Comparison of ENCODE assay signal across 8 cellular contexts in genomic region chr11:14905104-14906033, GRCh38. TPM values are rescaled to one million over a fixed set of nuclear protein-coding genes. Genes with fewer than 3 reads are reported as not detected.
DNase-seq lines count a peak whose midpoint lies in the region; ATAC-seq and TF ChIP-seq lines count a peak whose summit lies in the region.

No MANE protein-coding gene starts in this region.

- peak; percentile 67 for ATAC-seq in HG02759 (IDR thresholded peaks at IDR 0.05; ENCODE audit: unreplicated experiment)
- peak; percentile 65 to 75 for ATAC-seq in activated naive CD4-positive, alpha-beta T cell treated with anti-CD3 and anti-CD28 coated beads, Interleukin-2, amount 50 U/mL, for 72 hours

- peaks cover 0 to 8% of the 10 kb centered on the region in 2 donors for H3K36me3 Mint-ChIP-seq in activated naive CD4-positive, alpha-beta T cell treated with anti-CD3 and anti-CD28 coated beads, Interleukin-2, amount 50 U/mL, for 72 hours

- H3K79me2 ChIP-seq in OCI-LY7 (ENCODE audit: insufficient read depth, low read depth, low read length) = no peaks in the 10 kb centered on the region

- peak overlapping the region; percentile 90 to 91 for H3K27ac Mint-ChIP-seq in activated naive CD4-positive, alpha-beta T cell treated with anti-CD3 and anti-CD28 coated beads, Interleukin-2, amount 50 U/mL, for 72 hours

- H4K20me1 ChIP-seq in OCI-LY7 (ENCODE audit: insufficient read depth, low read length) = no peaks in the 10 kb centered on the region

- peaks cover 32% of the 10 kb centered on the region for H3K4me1 ChIP-seq in OCI-LY7 (ENCODE audit: insufficient read depth, low read length, poor library complexity, severe bottlenecking)

- peak overlapping the region; percentile 73 for H2AFZ ChIP-seq in OCI-LY7 (ENCODE audit: low read length)

- TF ChIP-seq CTCF in GM12875 (IDR thresholded peaks at IDR 0.05; ENCODE audit: borderline replicate concordance, insufficient read depth, low read depth, low read length) = peak; percentile 73
- TF ChIP-seq CTCF in OCI-LY7 (conservative IDR thresholded peaks at IDR 0.05; ENCODE audit: low read length) = peak; percentile 69

- intact Hi-C loops in OCI-LY7 (cut with micrococcal nuclease; ENCODE audit: unreplicated experiment) = loop anchor here (1.0 to 10.0 kb wide), 5 partner anchors 13 to 1133 kb away; partner anchors contain the start of genes CYP2R1 and PSMA1

- H3K9me3 ChIP-seq in OCI-LY7 (ENCODE audit: low read length) = no peaks in the 10 kb centered on the region

- no TSS peak for BruUV-seq in OCI-LY7 (replicated peaks; lab: Mats Ljungman, UMichigan)

- POLR2A ChIA-PET in OCI-LY7 (lab: Charles Lee) = interaction anchor here (0.6 to 3.5 kb wide), 7 partner anchors 11 to 155 kb away, joined by 3 to 12 read pairs (median 5); partner anchors contain the start of gene CYP2R1

- H3K4me3 ChIP-seq in GM12875 (ENCODE audit: low read depth, low read length) = peak overlapping the region; percentile 47
- H3K4me3 ChIP-seq in OCI-LY7 (ENCODE audit: low read depth, low read length, poor library complexity, severe bottlenecking) = peak overlapping the region; percentile 52

- no peaks in the 10 kb centered on the region for H3K36me3 ChIP-seq in OCI-LY7 (ENCODE audit: insufficient read depth, low read length)

- CTCF ChIA-PET in OCI-LY7 (lab: Charles Lee; ENCODE audit: unreplicated experiment) = interaction anchor here (3.4 kb wide), 1 partner anchor 13 kb away, joined by 29 read pairs; the partner anchor contains the start of gene CYP2R1

- no peaks in the 10 kb centered on the region for H3K9me3 Mint-ChIP-seq in activated naive CD4-positive, alpha-beta T cell treated with anti-CD3 and anti-CD28 coated beads, Interleukin-2, amount 50 U/mL, for 72 hours

- no peaks in the 10 kb centered on the region for H3K9me2 ChIP-seq in OCI-LY7 (ENCODE audit: insufficient read depth, low read length)

- H3K27ac ChIP-seq in OCI-LY7 (ENCODE audit: low read depth, low read length, poor library complexity, severe bottlenecking) = no peak overlapping the region

- H3K4me2 ChIP-seq in OCI-LY7 (ENCODE audit: low read length) = peak overlapping the region; percentile 70

- DNase-seq in OCI-LY7 (ENCODE audit: low spot score) (peak; percentile 79), hepatic stellate cell (ENCODE audit: low spot score) (peak; percentile 26), T1000 (lab: John Stamatoyannopoulos, UW) (no peak), NCI-H2171 (lab: John Stamatoyannopoulos, UW) (no peak)
- DNase-seq in activated naive CD4-positive, alpha-beta T cell treated with anti-CD3 and anti-CD28 coated beads, Interleukin-2, amount 50 U/mL, for 72 hours (ENCODE audit: low spot score in 2 of 2) = peak; percentile 82 to 85
- peak; percentile 37 to 48 for DNase-seq in stimulated activated CD4-positive, alpha-beta T cell treated with anti-CD3 and anti-CD28 coated beads, Interleukin-12 subunit alpha, Interleukin-12 subunit beta, amount 100 ng/mL, for 24 hours (ENCODE audit: low read depth in 2 of 2)

RNA-seq across cellular contexts. Expression of gene CYP2R1, which starts 13.3 kb away (rescaled TPM):
- total RNA-seq in OCI-LY7 (2014; rRNA removed; shearing (Covaris generic)) = 22.5 and 24.8 TPM in 2 replicates
- 38.0 and 38.6 TPM in 2 replicates for total RNA-seq in OCI-LY7 (2022)
- total RNA-seq in activated naive CD4-positive, alpha-beta T cell treated with anti-CD3 and anti-CD28 coated beads, Interleukin-2, amount 50 U/mL, for 72 hours = 10 to 100 TPM in 1 of 2 donors, 1 to 10 TPM in 1; 5.1 to 20.6 TPM

Comparison
In these comparisons a context has a peak if more than half of its experiments do, and no peak if none do; other contexts are left out.
1. DNase-seq: peak in OCI-LY7 (single experiment), activated naive CD4-positive, alpha-beta T cell treated with anti-CD3 and anti-CD28 coated beads, Interleukin-2, amount 50 U/mL, for 72 hours (2 of 2), hepatic stellate cell (single experiment) and stimulated activated CD4-positive, alpha-beta T cell treated with anti-CD3 and anti-CD28 coated beads, Interleukin-12 subunit alpha, Interleukin-12 subunit beta, amount 100 ng/mL, for 24 hours (2 of 2); none in T1000 (single experiment) and NCI-H2171 (single experiment).